ENCODE assay signal across 1 cellular context in the genomic region with DNA sequence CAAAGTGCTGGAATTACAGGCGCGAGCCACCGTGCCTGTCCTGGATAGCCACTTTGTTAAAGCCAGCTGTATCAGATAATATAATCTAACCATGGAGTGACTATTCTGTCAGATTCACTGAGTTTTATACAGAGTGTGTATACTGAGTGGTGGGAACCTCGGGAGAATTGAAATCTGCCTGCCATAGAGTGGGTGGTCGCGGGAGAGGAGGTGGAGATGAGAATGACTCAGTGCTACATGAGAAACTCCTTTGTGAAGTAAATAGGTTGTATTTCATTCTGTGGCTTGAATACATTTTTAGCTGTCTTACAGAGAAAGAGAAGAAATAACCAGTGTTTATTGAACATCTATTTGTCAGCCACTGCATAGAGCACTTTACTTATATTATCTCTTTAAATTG.
TF ChIP-seq lines count a peak whose summit lies in the region.

No MANE protein-coding gene starts in this region.

TF ChIP-seq in endothelial cell of umbilical vein, 7 proteins besides CTCF, POLR2A, EP300 and RAD21 (continued from another document):
- TF ChIP-seq, protein P1, sequence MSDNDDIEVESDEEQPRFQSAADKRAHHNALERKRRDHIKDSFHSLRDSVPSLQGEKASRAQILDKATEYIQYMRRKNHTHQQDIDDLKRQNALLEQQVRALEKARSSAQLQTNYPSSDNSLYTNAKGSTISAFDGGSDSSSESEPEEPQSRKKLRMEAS (IDR thresholded peaks at IDR 0.05; ENCODE audit: insufficient read depth, insufficient read length): no peak
- TF ChIP-seq MYC (IDR thresholded peaks at IDR 0.05; ENCODE audit: low read depth, low read length): no peak
